8 cellular contexts compared by ENCODE assay signal in genomic region chr2:170974304-170974993, GRCh38.
A peak's percentile ranks its signal among the peaks of the same experiment; 100 is the strongest.
DNase-seq lines count a peak whose midpoint lies in the region; ATAC-seq and TF ChIP-seq lines count a peak whose summit lies in the region.

No MANE protein-coding gene starts in this region.

- peaks cover 22% of the 10 kb centered on the region for H3K4me1 Mint-ChIP-seq in stimulated activated effector memory CD8-positive, alpha-beta T cell treated with anti-CD3 and anti-CD28 coated beads, Interleukin-12 subunit alpha, Interleukin-12 subunit beta, amount 100 ng/mL, for 72 hours

- peak overlapping the region; percentile 63 for H3K27ac Mint-ChIP-seq in stimulated activated effector memory CD8-positive, alpha-beta T cell treated with anti-CD3 and anti-CD28 coated beads, Interleukin-12 subunit alpha, Interleukin-12 subunit beta, amount 100 ng/mL, for 72 hours

- peaks cover 7% of the 10 kb centered on the region for H3K36me3 Mint-ChIP-seq in stimulated activated effector memory CD8-positive, alpha-beta T cell treated with anti-CD3 and anti-CD28 coated beads, Interleukin-12 subunit alpha, Interleukin-12 subunit beta, amount 100 ng/mL, for 72 hours

- H3K4me3 Mint-ChIP-seq in stimulated activated effector memory CD8-positive, alpha-beta T cell treated with anti-CD3 and anti-CD28 coated beads, Interleukin-12 subunit alpha, Interleukin-12 subunit beta, amount 100 ng/mL, for 72 hours = peak overlapping the region; percentile 64

- DNase-seq in DMS53 (lab: John Stamatoyannopoulos, UW) (peak; percentile 61), DMS53 treated with DMSO at 0.1 percent for 48 hours (lab: John Stamatoyannopoulos, UW; ENCODE audit: unreplicated experiment) (no peak), iPS DF 19.7 (ENCODE audit: low read depth, low spot score) (peak; percentile 23), NCI-H446 treated with DMSO at 0.1 percent for 48 hours (lab: John Stamatoyannopoulos, UW) (no peak), NCI-H1694 treated with DMSO at 0.1 percent for 48 hours (lab: John Stamatoyannopoulos, UW) (no peak)
- no peak for DNase-seq in stimulated activated effector memory CD8-positive, alpha-beta T cell treated with anti-CD3 and anti-CD28 coated beads, Interleukin-12 subunit alpha, Interleukin-12 subunit beta, amount 100 ng/mL, for 72 hours (ENCODE audit: low spot score in 2 of 2)

- ATAC-seq in stimulated activated effector memory CD8-positive, alpha-beta T cell treated with anti-CD3 and anti-CD28 coated beads, Interleukin-12 subunit alpha, Interleukin-12 subunit beta, amount 100 ng/mL, for 72 hours = no peak
- ATAC-seq in GM21723 (IDR thresholded peaks at IDR 0.05; ENCODE audit: unreplicated experiment) = no peak

- peak overlapping the region; percentile 88; the same call in 1 of the 2 replicates for H3K27ac ChIP-seq in VCaP

- no peak for TF ChIP-seq CTCF in VCaP (conservative IDR thresholded peaks at IDR 0.05)

- H3K9me3 Mint-ChIP-seq in stimulated activated effector memory CD8-positive, alpha-beta T cell treated with anti-CD3 and anti-CD28 coated beads, Interleukin-12 subunit alpha, Interleukin-12 subunit beta, amount 100 ng/mL, for 72 hours = no peaks in the 10 kb centered on the region

Comparison
In these comparisons a context has a peak if more than half of its experiments do, and no peak if none do; other contexts are left out.
1. DNase-seq: peak in DMS53 (single experiment) and iPS DF 19.7 (single experiment); none in DMS53 treated with DMSO at 0.1 percent for 48 hours (single experiment), stimulated activated effector memory CD8-positive, alpha-beta T cell treated with anti-CD3 and anti-CD28 coated beads, Interleukin-12 subunit alpha, Interleukin-12 subunit beta, amount 100 ng/mL, for 72 hours (0 of 2), NCI-H446 treated with DMSO at 0.1 percent for 48 hours (single experiment) and NCI-H1694 treated with DMSO at 0.1 percent for 48 hours (single experiment).